ENCODE assay signal across 8 cellular contexts in the genomic region with DNA sequence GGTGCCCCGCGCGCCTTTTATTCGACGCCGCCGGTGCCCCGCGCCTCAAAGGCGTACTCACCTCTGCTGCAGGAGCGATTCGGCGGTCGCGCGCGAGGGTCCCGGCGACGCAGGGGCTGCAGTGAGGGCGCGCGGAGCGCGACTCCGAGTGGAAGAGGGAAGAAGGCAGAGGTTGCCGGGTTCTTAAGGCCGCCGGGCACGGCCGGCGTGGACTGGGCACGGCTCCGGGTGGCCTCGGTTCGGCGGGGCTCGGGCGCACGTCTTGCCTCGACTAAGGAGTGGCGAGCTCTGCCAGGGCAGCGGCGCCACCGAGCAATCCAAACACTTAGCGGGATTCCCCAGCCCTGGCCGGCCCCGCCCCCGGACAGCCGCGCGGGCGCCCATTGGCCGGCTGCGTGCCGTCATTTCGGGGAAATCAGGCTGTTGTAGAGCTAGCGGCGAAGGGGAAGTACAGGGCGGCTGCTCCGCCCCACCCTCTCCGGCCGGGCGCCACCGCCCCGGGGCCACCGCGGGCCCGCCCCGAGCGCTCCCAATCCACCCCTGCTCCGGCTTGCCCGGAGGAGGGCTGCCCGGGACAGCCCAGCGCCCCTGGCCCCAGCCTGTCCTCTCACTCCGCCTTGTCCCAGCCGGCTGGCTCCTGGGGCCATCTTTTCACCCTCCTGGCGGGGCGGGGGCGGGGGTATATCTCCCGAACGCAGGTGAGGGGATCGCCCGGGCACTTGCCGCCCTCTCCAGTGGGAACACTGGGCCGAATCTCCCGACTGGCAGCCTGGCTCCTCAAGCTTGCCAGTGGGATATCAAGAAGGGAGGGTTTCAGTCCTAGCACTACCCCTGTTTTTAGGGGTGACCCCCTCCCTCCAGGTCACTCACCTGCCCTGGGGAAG. TPM values are rescaled to one million over a fixed set of nuclear protein-coding genes. Genes with fewer than 3 reads are reported as not detected.
DNase-seq lines count a peak whose midpoint lies in the region; ATAC-seq and TF ChIP-seq lines count a peak whose summit lies in the region.

A gene with protein sequence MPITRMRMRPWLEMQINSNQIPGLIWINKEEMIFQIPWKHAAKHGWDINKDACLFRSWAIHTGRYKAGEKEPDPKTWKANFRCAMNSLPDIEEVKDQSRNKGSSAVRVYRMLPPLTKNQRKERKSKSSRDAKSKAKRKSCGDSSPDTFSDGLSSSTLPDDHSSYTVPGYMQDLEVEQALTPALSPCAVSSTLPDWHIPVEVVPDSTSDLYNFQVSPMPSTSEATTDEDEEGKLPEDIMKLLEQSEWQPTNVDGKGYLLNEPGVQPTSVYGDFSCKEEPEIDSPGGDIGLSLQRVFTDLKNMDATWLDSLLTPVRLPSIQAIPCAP (minus strand): TSS at position 290 of the 884 bp plus-strand sequence. CDS start 1,295 bp downstream, outside the sequence.

- H3K4me2 ChIP-seq in SU-DHL-6 (ENCODE audit: low read depth, low read length, poor library complexity, severe bottlenecking) (peak within 1 kb of the TSS; percentile 81), parathyroid adenoma (ENCODE audit: low read length) (peak within 1 kb of the TSS; percentile 84)

- H3K27ac Mint-ChIP-seq in activated naive CD8-positive, alpha-beta T cell treated with anti-CD3 and anti-CD28 coated beads, Interleukin-2, amount 10 ng/mL, durations not matched to agents 7 days and 5 days = peak within 1 kb of the TSS; percentile 92

- WGBS in tibial nerve, 2 donors = 1% methylated on average over 30 to 67 of the region's 87 CpGs

- POLR2A ChIA-PET in activated naive CD8-positive, alpha-beta T cell treated with anti-CD3 and anti-CD28 coated beads, Interleukin-2, amount 10 ng/mL, durations not matched to agents 7 days and 5 days (lab: Charles Lee) = interaction anchor here (0.6 to 30.8 kb wide), 23 partner anchors 0 to 329 kb away, joined by 3 to 1195 read pairs (median 14); a partner anchor contains a TSS

- peak; percentile 78 for ATAC-seq in HG02678 (IDR thresholded peaks at IDR 0.05; ENCODE audit: unreplicated experiment)
- ATAC-seq in activated naive CD8-positive, alpha-beta T cell treated with anti-CD3 and anti-CD28 coated beads, Interleukin-2, amount 10 ng/mL, durations not matched to agents 7 days and 5 days (ENCODE audit: low read depth) = peak; percentile 78
- peak; percentile 93 for ATAC-seq in Right ventricle myocardium inferior

- TF ChIP-seq POLR2A in tibial nerve (IDR thresholded peaks at IDR 0.05) = peak; percentile 95

- H3K27me3 Mint-ChIP-seq in activated naive CD8-positive, alpha-beta T cell treated with anti-CD3 and anti-CD28 coated beads, Interleukin-2, amount 10 ng/mL, durations not matched to agents 7 days and 5 days = no peaks in the 10 kb centered on the region

- H3K4me1 ChIP-seq in parathyroid adenoma (peaks cover 3% of the 10 kb centered on the region), tibial nerve (peaks cover 0 to 79% (median 52%) of the 10 kb centered on the region in 4 donors)

- intact Hi-C loops in Right ventricle myocardium inferior (cut with DNase I) = loop anchor here (1.0 to 10.0 kb wide), 2 partner anchors 70 to 196 kb away; a partner anchor contains a TSS

- H3K4me3 Mint-ChIP-seq in activated naive CD8-positive, alpha-beta T cell treated with anti-CD3 and anti-CD28 coated beads, Interleukin-2, amount 10 ng/mL, durations not matched to agents 7 days and 5 days = peak within 1 kb of the TSS; percentile 98

- H3K27me3 ChIP-seq in SU-DHL-6 (ENCODE audit: low read length) (no peaks in the 10 kb centered on the region), parathyroid adenoma (ENCODE audit: control insufficient read depth, insufficient read depth, low read length) (no peaks in the 10 kb centered on the region), tibial nerve (no peaks in the 10 kb centered on the region)

- H3K36me3 ChIP-seq in SU-DHL-6 (ENCODE audit: low read length) (no peaks in the 10 kb centered on the region), parathyroid adenoma (ENCODE audit: control insufficient read depth, insufficient read depth, low read length) (no peaks in the 10 kb centered on the region), tibial nerve (peaks cover 0 to 23% (median 21%) of the 10 kb centered on the region in 3 donors)

- peaks cover 63% of the 10 kb centered on the region for H3K4me1 Mint-ChIP-seq in activated naive CD8-positive, alpha-beta T cell treated with anti-CD3 and anti-CD28 coated beads, Interleukin-2, amount 10 ng/mL, durations not matched to agents 7 days and 5 days

- H3F3A ChIP-seq in SU-DHL-6 (ENCODE audit: insufficient read depth) = peaks cover 9% of the 10 kb centered on the region

- 0 out of 2 replicates have a peak, but pooled peaks have one; percentile 8 for TF ChIP-seq CTCF in GM12874 (IDR thresholded peaks at IDR 0.05; ENCODE audit: insufficient read depth, low read depth, low read length)
- no peak for TF ChIP-seq CTCF in SU-DHL-6 (IDR thresholded peaks at IDR 0.05; ENCODE audit: insufficient read depth, low read length, poor library complexity, severe bottlenecking)
- TF ChIP-seq CTCF in parathyroid adenoma (IDR thresholded peaks at IDR 0.05) = peak; percentile 12
- peak in 3 of 5 experiments; percentile 10 to 51 (median 33) for TF ChIP-seq CTCF in tibial nerve (IDR thresholded peaks at IDR 0.05)

- H3K36me3 Mint-ChIP-seq in activated naive CD8-positive, alpha-beta T cell treated with anti-CD3 and anti-CD28 coated beads, Interleukin-2, amount 10 ng/mL, durations not matched to agents 7 days and 5 days = peaks cover 40% of the 10 kb centered on the region

- H2AFZ ChIP-seq in SU-DHL-6 (ENCODE audit: low read depth, low read length, severe bottlenecking) (peak within 1 kb of the TSS; percentile 98), parathyroid adenoma (peak within 1 kb of the TSS; percentile 96)

- H3K9me3 Mint-ChIP-seq in activated naive CD8-positive, alpha-beta T cell treated with anti-CD3 and anti-CD28 coated beads, Interleukin-2, amount 10 ng/mL, durations not matched to agents 7 days and 5 days = no peaks in the 10 kb centered on the region

- H3K9ac ChIP-seq in SU-DHL-6 (ENCODE audit: low read length) (peak within 1 kb of the TSS; percentile 74), parathyroid adenoma (peak within 1 kb of the TSS; percentile 67)

- TF ChIP-seq EP300 in tibial nerve (IDR thresholded peaks at IDR 0.05) = peak; percentile 97 to 98

- DNase-seq in NCI-H1105 treated with DMSO at 0.1 percent for 48 hours (lab: John Stamatoyannopoulos, UW) = peak; percentile 67
- DNase-seq in activated naive CD8-positive, alpha-beta T cell treated with anti-CD3 and anti-CD28 coated beads, Interleukin-2, amount 10 ng/mL, durations not matched to agents 7 days and 5 days = peak; percentile 99
- peak; percentile 97 for DNase-seq in Right ventricle myocardium inferior (ENCODE audit: missing footprints)
- peak; percentile 94 for DNase-seq in tibial nerve (ENCODE audit: low spot score in 2 of 2)

- no peaks in the 10 kb centered on the region for H4K20me1 ChIP-seq in SU-DHL-6 (ENCODE audit: low read depth, low read length)

- no peaks in the 10 kb centered on the region for H3K9me3 ChIP-seq in SU-DHL-6 (ENCODE audit: insufficient read depth, low read length)
- no peaks in the 10 kb centered on the region for H3K9me3 ChIP-seq in parathyroid adenoma (ENCODE audit: control insufficient read depth, low read length)
- no peaks in the 10 kb centered on the region for H3K9me3 ChIP-seq in tibial nerve

- H3K9me2 ChIP-seq in SU-DHL-6 (replicated peaks; ENCODE audit: insufficient read depth, low read length) = no peaks in the 10 kb centered on the region

- H3K27ac ChIP-seq in SU-DHL-6 (ENCODE audit: low read depth, low read length) (peak within 1 kb of the TSS; percentile 62), parathyroid adenoma (peak within 1 kb of the TSS; percentile 80), tibial nerve (peak within 1 kb of the TSS; percentile 87 to 99 (median 96))

- H3K4me3 ChIP-seq in SU-DHL-6 (ENCODE audit: insufficient read depth, low read length, poor library complexity, severe bottlenecking) (peak within 1 kb of the TSS; percentile 79), parathyroid adenoma (ENCODE audit: low read depth, low read length) (peak within 1 kb of the TSS; percentile 76), tibial nerve (peak within 1 kb of the TSS; percentile 56 to 97 (median 89))

- peaks cover 4% of the 10 kb centered on the region; the same call in 1 of the 2 replicates for H3K79me2 ChIP-seq in SU-DHL-6 (ENCODE audit: insufficient read depth, low read length)
- H3K79me2 ChIP-seq in parathyroid adenoma = peaks cover 5% of the 10 kb centered on the region

RNA-seq across cellular contexts. Expression of the gene that starts here (rescaled TPM):
- total RNA-seq in activated naive CD8-positive, alpha-beta T cell treated with anti-CD3 and anti-CD28 coated beads, Interleukin-2, amount 10 ng/mL, durations not matched to agents 7 days and 5 days = 100 to 1,000 TPM; 228 to 238 TPM
- total RNA-seq in Right ventricle myocardium inferior = 12.7 TPM
- total RNA-seq in tibial nerve = 10 to 100 TPM; 15.1 to 36.9 (median 28.4) TPM

Comparison
In these comparisons a context has a peak if more than half of its experiments do, and no peak if none do; other contexts are left out.
1. Peak in every context shown above with its lines: DNase-seq, ATAC-seq, H3K4me3 ChIP-seq and H3K27ac ChIP-seq.
2. RNA of the gene that starts here (total RNA-seq): 228 to 238 TPM in activated naive CD8-positive, alpha-beta T cell treated with anti-CD3 and anti-CD28 coated beads, Interleukin-2, amount 10 ng/mL, durations not matched to agents 7 days and 5 days; 15.1 to 36.9 TPM in tibial nerve and 12.7 TPM in Right ventricle myocardium inferior (single experiment); every median in the first group is over 4 times any median in the second.